ENCODE assay signal across 13 cellular contexts in the genomic region with DNA sequence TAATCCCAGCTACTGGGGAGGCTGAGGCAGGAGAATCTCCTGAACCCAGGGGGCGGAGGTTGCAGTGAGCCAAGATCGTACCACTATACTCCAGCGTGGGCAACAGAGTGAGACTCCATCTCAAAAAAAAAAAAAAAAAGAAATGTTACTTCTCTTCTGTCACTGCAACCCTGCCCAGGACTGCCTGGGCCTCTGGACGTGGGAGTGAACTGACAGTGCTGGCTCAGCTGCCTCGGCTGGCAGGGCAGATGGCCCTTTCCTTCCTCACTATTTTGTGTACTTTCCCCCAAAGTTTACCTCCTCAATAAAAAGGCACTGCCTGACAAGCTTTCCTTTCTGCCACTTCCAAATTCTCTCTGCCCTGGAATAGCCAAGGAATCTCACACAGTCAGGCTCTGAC. TPM values are rescaled to one million over a fixed set of nuclear protein-coding genes. Genes with fewer than 3 reads are reported as not detected.
A peak's percentile ranks its signal among the peaks of the same experiment; 100 is the strongest.
DNase-seq lines count a peak whose midpoint lies in the region; ATAC-seq and TF ChIP-seq lines count a peak whose summit lies in the region.
"Had no signal": no experiment of that assay in that cellular context is flagged by ENCODE, and none has a peak within 500 bp of the region (broad histone marks: within the 10 kb centered on the region; RNA-seq: fewer than 3 reads in every experiment).

No MANE protein-coding gene starts in this region.

- H3K27me3 ChIP-seq in right cardiac atrium (ENCODE audit: control insufficient read depth, insufficient read depth) (no peaks in the 10 kb centered on the region), left ventricle myocardium inferior (ENCODE audit: low read depth) (no peaks in the 10 kb centered on the region), lower lobe of right lung (ENCODE audit: low read depth) (no peaks in the 10 kb centered on the region)

- DNase-seq in right cardiac atrium = peak in 2 of 3 donors; percentile 56 to 57
- DNase-seq in left ventricle myocardium inferior = no peak
- DNase-seq in left kidney (ENCODE audit: low read depth, low spot score) = peak; percentile 34
- DNase-seq in stimulated activated effector memory CD8-positive, alpha-beta T cell treated with anti-CD3 and anti-CD28 coated beads, Interleukin-12 subunit alpha, Interleukin-12 subunit beta, amount 100 ng/mL, for 72 hours (ENCODE audit: low spot score in 2 of 2) = no peak
- no peak for DNase-seq in lower lobe of right lung
- no peak for DNase-seq in DMS53 (lab: John Stamatoyannopoulos, UW)
- no peak for DNase-seq in GM19240 (ENCODE audit: insufficient read length, low spot score)
- DNase-seq: Caco-2; CD8-positive, alpha-beta T cell; GM23248 had no signal

- no peak overlapping the region for H3K27ac ChIP-seq in right cardiac atrium (ENCODE audit: low read length)
- no peak overlapping the region for H3K27ac ChIP-seq in left ventricle myocardium inferior (replicated peaks)
- no peak overlapping the region for H3K27ac ChIP-seq in lower lobe of right lung
- H3K27ac ChIP-seq: GM23248, HL-60 had no signal

- H3K4me1 ChIP-seq in right cardiac atrium (ENCODE audit: control insufficient read depth, insufficient read depth, low read length) (no peaks in the 10 kb centered on the region), left ventricle myocardium inferior (no peaks in the 10 kb centered on the region), lower lobe of right lung (no peaks in the 10 kb centered on the region)
- H3K4me1 ChIP-seq: Caco-2 had no signal

- H3K4me1 Mint-ChIP-seq in stimulated activated effector memory CD8-positive, alpha-beta T cell treated with anti-CD3 and anti-CD28 coated beads, Interleukin-12 subunit alpha, Interleukin-12 subunit beta, amount 100 ng/mL, for 72 hours = no peaks in the 10 kb centered on the region

- intact Hi-C loops in right cardiac atrium (cut with DNase I) = no loop called here
- intact Hi-C loops in left ventricle myocardium inferior (cut with micrococcal nuclease) = no loop called here
- intact Hi-C loops in lower lobe of right lung (cut with DNase I) = no loop called here

- H3K4me3 ChIP-seq in right cardiac atrium (ENCODE audit: low read length) (no peak overlapping the region), left ventricle myocardium inferior (no peak overlapping the region), lower lobe of right lung (no peak overlapping the region)
- H3K4me3 ChIP-seq: GM23248 had no signal

- H3K27ac Mint-ChIP-seq in stimulated activated effector memory CD8-positive, alpha-beta T cell treated with anti-CD3 and anti-CD28 coated beads, Interleukin-12 subunit alpha, Interleukin-12 subunit beta, amount 100 ng/mL, for 72 hours = peak overlapping the region; percentile 72
- H3K27ac Mint-ChIP-seq: CD14-positive monocyte; CD8-positive, alpha-beta T cell had no signal

- H3K36me3 ChIP-seq in left ventricle myocardium inferior = no peaks in the 10 kb centered on the region
- H3K36me3 ChIP-seq in lower lobe of right lung = no peaks in the 10 kb centered on the region

- H3K9me3 Mint-ChIP-seq in stimulated activated effector memory CD8-positive, alpha-beta T cell treated with anti-CD3 and anti-CD28 coated beads, Interleukin-12 subunit alpha, Interleukin-12 subunit beta, amount 100 ng/mL, for 72 hours = no peaks in the 10 kb centered on the region
- H3K9me3 Mint-ChIP-seq: CD8-positive, alpha-beta T cell had no signal

- no peak overlapping the region for H3K4me3 Mint-ChIP-seq in stimulated activated effector memory CD8-positive, alpha-beta T cell treated with anti-CD3 and anti-CD28 coated beads, Interleukin-12 subunit alpha, Interleukin-12 subunit beta, amount 100 ng/mL, for 72 hours
- H3K4me3 Mint-ChIP-seq: CD8-positive, alpha-beta T cell had no signal

- WGBS in right cardiac atrium = 84% methylated on average over 5 of the region's 5 CpGs

- H3K9me3 ChIP-seq in right cardiac atrium (ENCODE audit: control insufficient read depth, low read length) (no peaks in the 10 kb centered on the region), left ventricle myocardium inferior (replicated peaks) (no peaks in the 10 kb centered on the region), lower lobe of right lung (no peaks in the 10 kb centered on the region)

- ATAC-seq in right cardiac atrium = no peak
- no peak for ATAC-seq in stimulated activated effector memory CD8-positive, alpha-beta T cell treated with anti-CD3 and anti-CD28 coated beads, Interleukin-12 subunit alpha, Interleukin-12 subunit beta, amount 100 ng/mL, for 72 hours
- no peak for ATAC-seq in lower lobe of right lung
- ATAC-seq: CD8-positive, alpha-beta T cell; HCT116 had no signal

- no peak for TF ChIP-seq CTCF in left ventricle myocardium inferior (IDR thresholded peaks at IDR 0.05; ENCODE audit: borderline replicate concordance)
- no peak for TF ChIP-seq CTCF in lower lobe of right lung (IDR thresholded peaks at IDR 0.05)

- H3K36me3 Mint-ChIP-seq in stimulated activated effector memory CD8-positive, alpha-beta T cell treated with anti-CD3 and anti-CD28 coated beads, Interleukin-12 subunit alpha, Interleukin-12 subunit beta, amount 100 ng/mL, for 72 hours = no peaks in the 10 kb centered on the region
- H3K36me3 Mint-ChIP-seq: CD14-positive monocyte; CD8-positive, alpha-beta T cell had no signal

RNA-seq across cellular contexts. Expression of a gene that starts 12.5 kb away (rescaled TPM):
- total RNA-seq in right cardiac atrium (10 to 100 TPM; 12.1 to 15.5 (median 15.5) TPM), left ventricle myocardium inferior (16.3 TPM), lower lobe of right lung (6.2 TPM)
- polyA plus RNA-seq in right cardiac atrium = 4.3 TPM

Comparison
In these comparisons a context has a peak if more than half of its experiments do, and no peak if none do; other contexts are left out.
1. DNase-seq: peak in right cardiac atrium (2 of 3) and left kidney (single experiment); none in left ventricle myocardium inferior (single experiment), stimulated activated effector memory CD8-positive, alpha-beta T cell treated with anti-CD3 and anti-CD28 coated beads, Interleukin-12 subunit alpha, Interleukin-12 subunit beta, amount 100 ng/mL, for 72 hours (0 of 2), lower lobe of right lung (single experiment), DMS53 (single experiment) and GM19240 (single experiment).